ENCODE assay signal across 8 cellular contexts in the genomic region with DNA sequence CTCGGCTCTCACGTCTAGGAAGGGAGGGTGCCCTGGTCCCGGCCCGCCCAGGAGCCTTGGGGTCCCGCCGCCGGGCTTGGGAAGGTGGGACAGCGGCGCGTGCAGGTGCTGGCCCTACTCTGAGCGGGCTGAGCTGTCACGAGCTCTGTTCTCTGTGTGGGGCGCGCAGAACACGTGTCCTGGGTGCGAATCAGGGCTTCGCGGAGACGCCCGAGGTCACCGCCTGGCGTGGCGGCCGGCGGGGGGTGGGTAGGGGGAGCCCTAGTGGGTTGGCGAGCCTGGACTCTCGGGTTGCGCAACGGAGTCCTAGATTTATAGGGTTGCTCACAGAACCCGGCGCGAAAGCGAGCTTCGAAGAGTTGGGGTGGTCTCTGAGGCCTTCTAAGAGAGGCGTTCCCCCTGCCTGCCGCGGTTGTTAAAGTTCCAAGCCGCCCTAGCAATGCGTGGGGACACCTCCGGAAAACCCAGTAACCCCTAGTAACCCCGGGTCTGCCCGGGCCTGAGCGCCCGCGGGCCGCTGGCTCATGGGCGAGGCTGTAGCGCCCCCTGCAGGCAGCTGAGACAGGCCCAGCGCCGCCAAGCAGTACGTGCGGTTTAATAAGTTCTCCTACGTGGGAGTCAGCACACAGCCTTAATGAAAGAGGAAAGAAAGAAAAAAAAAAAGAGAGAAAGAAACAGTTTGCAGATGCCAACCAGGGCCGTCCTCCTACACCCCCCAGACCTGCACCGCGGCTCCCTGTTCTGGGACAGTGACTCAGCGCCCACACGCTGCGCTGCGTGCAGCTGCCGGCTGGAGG. TPM values are rescaled to one million over a fixed set of nuclear protein-coding genes. Genes with fewer than 3 reads are reported as not detected.
DNase-seq lines count a peak whose midpoint lies in the region; ATAC-seq and TF ChIP-seq lines count a peak whose summit lies in the region.

No MANE protein-coding gene starts in this region.

- peak; percentile 27 for DNase-seq in DMS 273 treated with DMSO at 0.1 percent for 48 hours (lab: John Stamatoyannopoulos, UW)
- peak; percentile 91 for DNase-seq in HT1080 (ENCODE audit: low read depth)
- DNase-seq in SHP77 treated with DMSO at 0.1 percent for 48 hours (lab: John Stamatoyannopoulos, UW) = peak; percentile 28
- peak; percentile 65 for DNase-seq in activated gamma-delta T cell (lab: John Stamatoyannopoulos, UW)
- DNase-seq in foreskin keratinocyte = peak; percentile 78 to 87

- H3K9ac ChIP-seq in subcutaneous abdominal adipose tissue (ENCODE audit: low read length in 5 of 5) = peak overlapping the region; percentile 84 to 98 (median 95)

- H3K4me1 ChIP-seq in foreskin keratinocyte = peaks cover 13% of the 10 kb centered on the region
- H3K4me1 ChIP-seq in neuron (ENCODE audit: insufficient read depth, low read length) = peaks cover 44% of the 10 kb centered on the region
- peaks cover 4 to 66% (median 49%) of the 10 kb centered on the region in 5 donors for H3K4me1 ChIP-seq in subcutaneous abdominal adipose tissue (ENCODE audit: control insufficient read depth in 5 of 5, insufficient read depth in 5 of 5, low read length in 5 of 5)

- H3K9me3 ChIP-seq in neuron (ENCODE audit: low read length) = no peaks in the 10 kb centered on the region
- H3K9me3 ChIP-seq in subcutaneous abdominal adipose tissue (ENCODE audit: control insufficient read depth in 5 of 5, low read length in 5 of 5) = peaks cover 0 to 7% (median 0%) of the 10 kb centered on the region in 5 donors

- H3K36me3 ChIP-seq in neuron (ENCODE audit: insufficient read depth, low read length) = no peaks in the 10 kb centered on the region
- H3K36me3 ChIP-seq in subcutaneous abdominal adipose tissue (ENCODE audit: control insufficient read depth in 5 of 5, insufficient read depth in 5 of 5, low read length in 5 of 5) = peaks cover 0 to 14% (median 2%) of the 10 kb centered on the region in 5 donors

- peak overlapping the region; percentile 54 for H3K27ac ChIP-seq in foreskin keratinocyte
- peak overlapping the region; percentile 94 for H3K27ac ChIP-seq in subcutaneous abdominal adipose tissue (ENCODE audit: low read depth, low read length)

- H2AFZ ChIP-seq in neuron (ENCODE audit: low read depth, low read length) = peak overlapping the region; percentile 76

- H3K27me3 ChIP-seq in foreskin keratinocyte = no peaks in the 10 kb centered on the region
- peaks cover 42% of the 10 kb centered on the region for H3K27me3 ChIP-seq in neuron (ENCODE audit: insufficient read depth, low read length)
- H3K27me3 ChIP-seq in subcutaneous abdominal adipose tissue (ENCODE audit: control insufficient read depth in 5 of 5, insufficient read depth in 4 of 5, low read length in 5 of 5) = no peaks in the 10 kb centered on the region

- ATAC-seq in GM21367 (IDR thresholded peaks at IDR 0.05; ENCODE audit: unreplicated experiment) = peak; percentile 48
- ATAC-seq in foreskin keratinocyte = peak; percentile 57

- peak overlapping the region; percentile 53 for H3K4me3 ChIP-seq in neuron (ENCODE audit: low read length)
- peak overlapping the region; percentile 80 to 98 (median 96) for H3K4me3 ChIP-seq in subcutaneous abdominal adipose tissue (ENCODE audit: low read depth in 1 of 5, low read length in 5 of 5)

- peak; percentile 98 for TF ChIP-seq CTCF in foreskin keratinocyte (conservative IDR thresholded peaks at IDR 0.05)

RNA-seq across cellular contexts. Expression of gene ADM, which starts 2.7 kb away (rescaled TPM):
- not detected in 2 replicates for total RNA-seq in HT1080 (2014; rRNA removed; shearing (Covaris generic))
- polyA plus RNA-seq in HT1080 (2015; cell fraction: cytosol; rRNA removed) = not detected in 2 replicates
- not detected in 2 replicates for polyA plus RNA-seq in HT1080 (2015; cell fraction: nucleus; rRNA removed)
- 28.7 and 34.1 TPM in 2 replicates for total RNA-seq in foreskin keratinocyte
- 20.8 and 26.6 TPM in 2 replicates for polyA plus RNA-seq in foreskin keratinocyte

RNA-seq across cellular contexts. Expression of gene SBF2, which starts 13.6 kb away (rescaled TPM):
- 23.1 and 33.9 TPM in 2 replicates for total RNA-seq in HT1080 (2014; rRNA removed; shearing (Covaris generic))
- 22.0 and 27.9 TPM in 2 replicates for polyA plus RNA-seq in HT1080 (2015; cell fraction: cytosol; rRNA removed)
- 24.1 and 28.6 TPM in 2 replicates for polyA plus RNA-seq in HT1080 (2015; cell fraction: nucleus; rRNA removed)
- total RNA-seq in foreskin keratinocyte = 21.3 and 22.7 TPM in 2 replicates
- polyA plus RNA-seq in foreskin keratinocyte = 5.9 and 7.2 TPM in 2 replicates

Comparison
In these comparisons a context has a peak if more than half of its experiments do, and no peak if none do; other contexts are left out.
1. Peak in every context shown above with its lines: DNase-seq, ATAC-seq, H3K4me3 ChIP-seq and H3K27ac ChIP-seq.
2. DNase-seq: peak in every context shown above with its lines; median percentile 91 in HT1080; 82 in foreskin keratinocyte; 65 in activated gamma-delta T cell; 28 in SHP77 treated with DMSO at 0.1 percent for 48 hours; 27 in DMS 273 treated with DMSO at 0.1 percent for 48 hours.
3. RNA of gene ADM, which starts 2.7 kb away (total RNA-seq): 28.7 to 34.1 TPM in foreskin keratinocyte; not detected in HT1080; every median in the first group is over 10 times any median in the second.